9 cellular contexts compared by ENCODE assay signal in the genomic region with DNA sequence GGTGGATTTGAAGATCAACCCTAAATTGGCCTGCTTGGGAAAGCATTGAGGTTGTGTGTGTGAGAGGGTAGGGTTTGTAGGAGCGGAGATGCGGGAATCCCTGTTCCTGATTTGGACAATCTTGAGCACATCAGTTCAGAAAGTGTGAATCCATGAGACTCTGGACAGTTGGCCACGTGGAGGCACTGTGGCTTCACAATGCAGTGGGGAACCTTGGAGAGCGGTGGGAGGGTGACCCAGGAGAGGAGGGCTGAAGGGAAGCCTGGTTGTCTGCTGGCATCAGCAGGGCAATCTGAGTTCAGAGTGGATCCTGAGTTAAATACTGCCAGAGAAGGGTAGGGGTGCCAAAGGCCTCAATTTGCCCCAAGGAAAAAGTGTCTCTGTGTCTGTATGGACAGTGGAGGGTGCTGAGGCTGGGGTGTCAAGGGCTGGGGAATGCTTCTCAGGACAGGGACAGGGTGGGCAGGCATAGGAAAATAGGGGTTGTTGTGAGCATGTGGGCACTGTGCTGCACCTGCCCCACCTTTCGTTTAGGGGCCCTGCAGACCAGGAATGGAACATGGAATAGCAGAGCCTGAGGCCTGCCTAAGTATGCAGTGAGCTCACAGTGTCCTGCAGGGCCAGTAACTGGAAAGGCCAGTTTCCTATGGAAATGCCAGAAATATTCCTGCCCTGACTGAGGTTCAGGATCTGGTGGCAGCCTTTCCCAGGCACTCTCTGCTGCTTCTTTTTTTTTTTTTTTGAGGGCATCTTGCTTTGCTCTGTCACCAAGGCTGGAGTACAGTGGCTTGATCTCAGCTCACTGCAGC.
DNase-seq lines count a peak whose midpoint lies in the region; ATAC-seq and TF ChIP-seq lines count a peak whose summit lies in the region.
"Had no signal": no experiment of that assay in that cellular context is flagged by ENCODE, and none has a peak within 500 bp of the region (broad histone marks: within the 10 kb centered on the region; RNA-seq: fewer than 3 reads in every experiment).

No MANE protein-coding gene starts in this region.

- no peaks in the 10 kb centered on the region for H3K36me3 Mint-ChIP-seq in chondrocyte (ENCODE audit: low read depth)

- peak overlapping the region; percentile 5 for H3K14ac ChIP-seq in trophoblast cell (ENCODE audit: low read length)

- no peaks in the 10 kb centered on the region for H3K4me1 Mint-ChIP-seq in chondrocyte (ENCODE audit: low read depth)

- peaks cover 8% of the 10 kb centered on the region for H3K27me3 Mint-ChIP-seq in chondrocyte (ENCODE audit: low read depth)

- H2BK12ac ChIP-seq in trophoblast cell (ENCODE audit: low read length) = peak overlapping the region; percentile 33

- H3K4me1 ChIP-seq in trophoblast cell (ENCODE audit: control insufficient read depth in 1 of 2, insufficient read depth in 2 of 2, low read length in 2 of 2) = peaks cover 8 to 12% of the 10 kb centered on the region in 2 experiments

- no peaks in the 10 kb centered on the region for H3K36me3 ChIP-seq in trophoblast cell (ENCODE audit: control insufficient read depth in 1 of 2, insufficient read depth in 2 of 2, low read length in 2 of 2)

- DNase-seq in GM10266 (ENCODE audit: extremely low spot score) (no peak), LNCaP clone FGC (ENCODE audit: low read depth) (no peak), chondrocyte (ENCODE audit: low spot score) (no peak), trophoblast cell (peak; percentile 97), NCI-H2171 treated with DMSO at 0.1 percent for 48 hours (lab: John Stamatoyannopoulos, UW) (no peak)
- DNase-seq in NK-92 treated with Interleukin-12 subunit alpha and Interleukin-12 subunit beta, amount 100 ng/mL, for 24 hours (lab: John Stamatoyannopoulos, UW) = no peak

- H3K23ac ChIP-seq in trophoblast cell (ENCODE audit: low read length) = no peak overlapping the region

- no peak overlapping the region for H3K9ac ChIP-seq in trophoblast cell (ENCODE audit: low read length)
- H3K9ac ChIP-seq: KMS-11 had no signal

- peak overlapping the region; percentile 5 for H4K12ac ChIP-seq in trophoblast cell (ENCODE audit: low read depth, low read length)

- peak overlapping the region; percentile 40 for H4K8ac ChIP-seq in trophoblast cell (ENCODE audit: low read depth, low read length)

- peaks cover 5% of the 10 kb centered on the region for H3K79me1 ChIP-seq in trophoblast cell (ENCODE audit: low read length)

- H3K18ac ChIP-seq in trophoblast cell (ENCODE audit: low read length) = peak overlapping the region; percentile 34

- H3K4me3 Mint-ChIP-seq in chondrocyte (ENCODE audit: unreplicated experiment) = no peak overlapping the region

- ATAC-seq in HG03432 (IDR thresholded peaks at IDR 0.05; ENCODE audit: unreplicated experiment) (no peak), GM19455 (IDR thresholded peaks at IDR 0.05; ENCODE audit: unreplicated experiment) (no peak)

- no peaks in the 10 kb centered on the region for H3K9me3 Mint-ChIP-seq in chondrocyte (ENCODE audit: low read depth)

- no peaks in the 10 kb centered on the region for H3K27me3 ChIP-seq in trophoblast cell (ENCODE audit: insufficient read depth, low read length)

- H3K4ac ChIP-seq in trophoblast cell (ENCODE audit: low read depth, low read length) = peak overlapping the region; percentile 11

- peak overlapping the region; percentile 83 for H3K27ac ChIP-seq in trophoblast cell (ENCODE audit: low read depth, low read length)
- H3K27ac ChIP-seq: KMS-11 had no signal

- no peaks in the 10 kb centered on the region for H3K79me2 ChIP-seq in trophoblast cell (ENCODE audit: control insufficient read depth, insufficient read depth, low read length, poor library complexity)

- H3K4me2 ChIP-seq in trophoblast cell (ENCODE audit: low read length) = peak overlapping the region; percentile 40
- H3K4me2 ChIP-seq: KMS-11 had no signal

- TF ChIP-seq CTCF in GM10266 (IDR thresholded peaks at IDR 0.05; ENCODE audit: control insufficient read depth, insufficient read depth, low read depth, missing control alignments) (peak; percentile 28), LNCaP clone FGC (IDR thresholded peaks at IDR 0.05; ENCODE audit: control insufficient read depth, extremely low read depth, insufficient read depth) (peak; percentile 54), chondrocyte (IDR thresholded peaks at IDR 0.05) (peak; percentile 77)

- H4K91ac ChIP-seq in trophoblast cell (ENCODE audit: low read depth, low read length) = peak overlapping the region; percentile 63

- H3K27ac Mint-ChIP-seq in chondrocyte (ENCODE audit: unreplicated experiment) = no peak overlapping the region

- H3K9me3 ChIP-seq in trophoblast cell (ENCODE audit: insufficient read depth, low read depth, low read length) = no peaks in the 10 kb centered on the region

- H2BK5ac ChIP-seq in trophoblast cell (ENCODE audit: low read depth, low read length, poor library complexity) = peak overlapping the region; percentile 79

- H3K4me3 ChIP-seq in LNCaP clone FGC (ENCODE audit: low read depth, low read length) = no peak overlapping the region
- no peak overlapping the region for H3K4me3 ChIP-seq in trophoblast cell (ENCODE audit: low read depth, low read length)

- no CpG with 5 or more reads among the region's 5 CpGs for WGBS in trophoblast cell (ENCODE audit: extremely low coverage, insufficient coverage, insufficient read length)

- no peak overlapping the region for H2AFZ ChIP-seq in trophoblast cell (ENCODE audit: insufficient read depth, low read length, poor library complexity)

- H2BK120ac ChIP-seq in trophoblast cell (ENCODE audit: insufficient read depth, low read length, poor library complexity) = peak overlapping the region; percentile 29

- H2AK5ac ChIP-seq in trophoblast cell (ENCODE audit: low read length) = peak overlapping the region; percentile 32

Comparison
In these comparisons a context has a peak if more than half of its experiments do, and no peak if none do; other contexts are left out.
1. DNase-seq: peak in trophoblast cell (2 of 2); none in GM10266 (single experiment), LNCaP clone FGC (single experiment), chondrocyte (single experiment), NK-92 treated with Interleukin-12 subunit alpha and Interleukin-12 subunit beta, amount 100 ng/mL, for 24 hours (single experiment) and NCI-H2171 treated with DMSO at 0.1 percent for 48 hours (single experiment).
2. Peak in every context shown above with its lines, with median percentiles within 50 percentile points of each other: CTCF ChIP-seq.